In the genomic region with DNA sequence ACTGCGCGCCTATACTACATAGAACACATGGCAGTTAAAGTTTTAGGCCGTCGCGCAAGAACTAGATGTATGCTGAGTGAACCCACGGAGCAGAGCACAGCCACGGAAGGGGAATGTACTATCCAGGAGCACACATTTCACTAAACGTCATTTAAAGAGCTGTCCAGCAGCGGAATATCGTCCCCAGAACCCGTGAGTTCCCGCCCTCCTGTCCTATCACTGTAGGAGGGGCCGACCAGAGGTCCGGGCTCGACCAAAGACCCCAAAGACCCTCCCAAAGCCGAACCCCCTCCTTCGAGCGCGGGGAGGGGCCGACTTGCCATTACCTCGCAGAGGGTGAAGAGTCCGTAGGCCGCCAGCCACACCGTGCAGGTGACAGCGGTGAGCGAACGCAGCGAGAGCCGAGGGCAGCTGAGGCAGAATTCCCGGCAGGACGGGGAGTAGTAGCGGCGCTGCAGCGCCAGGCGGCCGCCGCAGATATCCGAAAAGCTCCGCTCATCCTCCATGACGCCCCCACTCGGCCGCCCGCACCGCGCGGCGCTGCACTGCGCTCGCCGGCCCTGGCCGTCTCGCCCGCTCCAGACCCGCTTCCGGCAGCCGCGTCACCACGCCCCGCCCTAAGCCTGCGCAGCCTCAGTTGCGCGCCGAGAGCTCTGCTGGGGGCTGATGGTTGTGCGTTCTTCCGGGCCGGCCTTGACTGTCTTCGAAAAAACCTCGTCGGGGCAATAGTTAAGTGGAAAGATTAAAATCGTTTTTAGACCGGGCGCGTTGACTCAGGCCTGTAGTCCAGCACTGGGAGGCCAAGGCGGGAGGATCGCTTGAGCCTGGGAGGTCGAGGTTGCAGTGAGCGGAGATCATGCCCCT, we compare ENCODE assay signal across 1 cellular context.
TF ChIP-seq lines count a peak whose summit lies in the region.

A gene with protein sequence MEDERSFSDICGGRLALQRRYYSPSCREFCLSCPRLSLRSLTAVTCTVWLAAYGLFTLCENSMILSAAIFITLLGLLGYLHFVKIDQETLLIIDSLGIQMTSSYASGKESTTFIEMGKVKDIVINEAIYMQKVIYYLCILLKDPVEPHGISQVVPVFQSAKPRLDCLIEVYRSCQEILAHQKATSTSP (minus strand): TSS at position 571 of the 864 bp plus-strand sequence. CDS start 65 bp downstream, at position 506.

TF ChIP-seq in K562, 482 proteins besides CTCF, POLR2A, EP300 and RAD21 (continued from another document and continues in another):
- TF ChIP-seq ZNF584 (CRISPR knock-in tag; IDR thresholded peaks at IDR 0.05; ENCODE audit: low read depth) (no peak), HDGF (IDR thresholded peaks at IDR 0.05) (no peak), MAZ (CRISPR knock-in tag; conservative IDR thresholded peaks at IDR 0.05 in 1 of 2, IDR thresholded peaks at IDR 0.05 in 1 of 2) (peak; percentile 73 to 80), TARDBP (IDR thresholded peaks at IDR 0.05) (no peak), OTX1 (CRISPR knock-in tag; IDR thresholded peaks at IDR 0.05) (no peak), UBTF (IDR thresholded peaks at IDR 0.05; ENCODE audit: borderline replicate concordance in 1 of 2, low read depth in 2 of 2, low read length in 2 of 2) (peak in 1 of 2 experiments; percentile 65; a peak in 1 of 4 replicates), FOXA3 (CRISPR knock-in tag; conservative IDR thresholded peaks at IDR 0.05 in 1 of 2, IDR thresholded peaks at IDR 0.05 in 1 of 2) (no peak), ZNF324 (CRISPR knock-in tag; IDR thresholded peaks at IDR 0.05) (no peak), ARID4B (CRISPR knock-in tag; IDR thresholded peaks at IDR 0.05) (no peak), SUPT5H (IDR thresholded peaks at IDR 0.05) (peak; percentile 58; the same call in 1 of the 2 replicates), ADNP (tag; IDR thresholded peaks at IDR 0.05) (no peak; the same call in 1 of the 2 replicates), SRSF3 (IDR thresholded peaks at IDR 0.05; ENCODE audit: insufficient read depth, low read length) (no peak), CREBBP (IDR thresholded peaks at IDR 0.05; ENCODE audit: low read depth, low read length) (no peak), ARID2 (IDR thresholded peaks at IDR 0.05) (no peak), ZNF143 (CRISPR knock-in tag; IDR thresholded peaks at IDR 0.05) (no peak), ZBTB34 (CRISPR knock-in tag; IDR thresholded peaks at IDR 0.05) (no peak), TCF7L2 (IDR thresholded peaks at IDR 0.05; ENCODE audit: low read depth, low read length) (no peak), PATZ1 (CRISPR knock-in tag; IDR thresholded peaks at IDR 0.05; ENCODE audit: borderline replicate concordance) (no peak), HMG20B (CRISPR knock-in tag; IDR thresholded peaks at IDR 0.05) (no peak), ZNF146 (CRISPR knock-in tag; IDR thresholded peaks at IDR 0.05; ENCODE audit: unreplicated experiment) (no peak), SOX6 (IDR thresholded peaks at IDR 0.05) (no peak), TEAD4 (IDR thresholded peaks at IDR 0.05; ENCODE audit: low read length) (no peak), TEAD4 (CRISPR knock-in tag; IDR thresholded peaks at IDR 0.05; ENCODE audit: borderline replicate concordance) (no peak), FOXM1 (IDR thresholded peaks at IDR 0.05; ENCODE audit: low read depth) (no peak), FOXM1 (CRISPR knock-in tag; IDR thresholded peaks at IDR 0.05; ENCODE audit: low read depth) (no peak), SPI1 (IDR thresholded peaks at IDR 0.05; ENCODE audit: borderline replicate concordance, low read depth, low read length) (no peak), PTBP1 (IDR thresholded peaks at IDR 0.05; ENCODE audit: low read depth, low read length) (no peak), HCFC1 (IDR thresholded peaks at IDR 0.05; ENCODE audit: low read depth, low read length) (peak; percentile 9; the same call in 1 of the 2 replicates), YBX1 (IDR thresholded peaks at IDR 0.05) (no peak), ZNF217 (CRISPR knock-in tag; IDR thresholded peaks at IDR 0.05) (no peak), CEBPG (CRISPR knock-in tag; IDR thresholded peaks at IDR 0.05) (no peak), CEBPG (tag; conservative IDR thresholded peaks at IDR 0.05 in 1 of 2, IDR thresholded peaks at IDR 0.05 in 1 of 2) (no peak)
- TF ChIP-seq, protein P1, sequence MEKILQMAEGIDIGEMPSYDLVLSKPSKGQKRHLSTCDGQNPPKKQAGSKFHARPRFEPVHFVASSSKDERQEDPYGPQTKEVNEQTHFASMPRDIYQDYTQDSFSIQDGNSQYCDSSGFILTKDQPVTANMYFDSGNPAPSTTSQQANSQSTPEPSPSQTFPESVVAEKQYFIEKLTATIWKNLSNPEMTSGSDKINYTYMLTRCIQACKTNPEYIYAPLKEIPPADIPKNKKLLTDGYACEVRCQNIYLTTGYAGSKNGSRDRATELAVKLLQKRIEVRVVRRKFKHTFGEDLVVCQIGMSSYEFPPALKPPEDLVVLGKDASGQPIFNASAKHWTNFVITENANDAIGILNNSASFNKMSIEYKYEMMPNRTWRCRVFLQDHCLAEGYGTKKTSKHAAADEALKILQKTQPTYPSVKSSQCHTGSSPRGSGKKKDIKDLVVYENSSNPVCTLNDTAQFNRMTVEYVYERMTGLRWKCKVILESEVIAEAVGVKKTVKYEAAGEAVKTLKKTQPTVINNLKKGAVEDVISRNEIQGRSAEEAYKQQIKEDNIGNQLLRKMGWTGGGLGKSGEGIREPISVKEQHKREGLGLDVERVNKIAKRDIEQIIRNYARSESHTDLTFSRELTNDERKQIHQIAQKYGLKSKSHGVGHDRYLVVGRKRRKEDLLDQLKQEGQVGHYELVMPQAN (IDR thresholded peaks at IDR 0.05; ENCODE audit: borderline replicate concordance) = peak; percentile 66
- TF ChIP-seq, protein P2, sequence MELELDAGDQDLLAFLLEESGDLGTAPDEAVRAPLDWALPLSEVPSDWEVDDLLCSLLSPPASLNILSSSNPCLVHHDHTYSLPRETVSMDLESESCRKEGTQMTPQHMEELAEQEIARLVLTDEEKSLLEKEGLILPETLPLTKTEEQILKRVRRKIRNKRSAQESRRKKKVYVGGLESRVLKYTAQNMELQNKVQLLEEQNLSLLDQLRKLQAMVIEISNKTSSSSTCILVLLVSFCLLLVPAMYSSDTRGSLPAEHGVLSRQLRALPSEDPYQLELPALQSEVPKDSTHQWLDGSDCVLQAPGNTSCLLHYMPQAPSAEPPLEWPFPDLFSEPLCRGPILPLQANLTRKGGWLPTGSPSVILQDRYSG (tag; conservative IDR thresholded peaks at IDR 0.05; ENCODE audit: low read depth) = no peak
- TF ChIP-seq, protein P3, sequence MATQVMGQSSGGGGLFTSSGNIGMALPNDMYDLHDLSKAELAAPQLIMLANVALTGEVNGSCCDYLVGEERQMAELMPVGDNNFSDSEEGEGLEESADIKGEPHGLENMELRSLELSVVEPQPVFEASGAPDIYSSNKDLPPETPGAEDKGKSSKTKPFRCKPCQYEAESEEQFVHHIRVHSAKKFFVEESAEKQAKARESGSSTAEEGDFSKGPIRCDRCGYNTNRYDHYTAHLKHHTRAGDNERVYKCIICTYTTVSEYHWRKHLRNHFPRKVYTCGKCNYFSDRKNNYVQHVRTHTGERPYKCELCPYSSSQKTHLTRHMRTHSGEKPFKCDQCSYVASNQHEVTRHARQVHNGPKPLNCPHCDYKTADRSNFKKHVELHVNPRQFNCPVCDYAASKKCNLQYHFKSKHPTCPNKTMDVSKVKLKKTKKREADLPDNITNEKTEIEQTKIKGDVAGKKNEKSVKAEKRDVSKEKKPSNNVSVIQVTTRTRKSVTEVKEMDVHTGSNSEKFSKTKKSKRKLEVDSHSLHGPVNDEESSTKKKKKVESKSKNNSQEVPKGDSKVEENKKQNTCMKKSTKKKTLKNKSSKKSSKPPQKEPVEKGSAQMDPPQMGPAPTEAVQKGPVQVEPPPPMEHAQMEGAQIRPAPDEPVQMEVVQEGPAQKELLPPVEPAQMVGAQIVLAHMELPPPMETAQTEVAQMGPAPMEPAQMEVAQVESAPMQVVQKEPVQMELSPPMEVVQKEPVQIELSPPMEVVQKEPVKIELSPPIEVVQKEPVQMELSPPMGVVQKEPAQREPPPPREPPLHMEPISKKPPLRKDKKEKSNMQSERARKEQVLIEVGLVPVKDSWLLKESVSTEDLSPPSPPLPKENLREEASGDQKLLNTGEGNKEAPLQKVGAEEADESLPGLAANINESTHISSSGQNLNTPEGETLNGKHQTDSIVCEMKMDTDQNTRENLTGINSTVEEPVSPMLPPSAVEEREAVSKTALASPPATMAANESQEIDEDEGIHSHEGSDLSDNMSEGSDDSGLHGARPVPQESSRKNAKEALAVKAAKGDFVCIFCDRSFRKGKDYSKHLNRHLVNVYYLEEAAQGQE (CRISPR knock-in tag; IDR thresholded peaks at IDR 0.05; ENCODE audit: low read depth) = peak; percentile 64
- TF ChIP-seq, protein P4, sequence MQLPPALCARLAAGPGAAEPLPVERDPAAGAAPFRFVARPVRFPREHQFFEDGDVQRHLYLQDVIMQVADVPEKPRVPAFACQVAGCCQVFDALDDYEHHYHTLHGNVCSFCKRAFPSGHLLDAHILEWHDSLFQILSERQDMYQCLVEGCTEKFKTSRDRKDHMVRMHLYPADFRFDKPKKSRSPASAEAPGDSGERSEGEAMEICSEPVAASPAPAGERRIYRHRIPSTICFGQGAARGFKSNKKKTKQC (CRISPR knock-in tag; IDR thresholded peaks at IDR 0.05) = no peak
- TF ChIP-seq, protein P5, sequence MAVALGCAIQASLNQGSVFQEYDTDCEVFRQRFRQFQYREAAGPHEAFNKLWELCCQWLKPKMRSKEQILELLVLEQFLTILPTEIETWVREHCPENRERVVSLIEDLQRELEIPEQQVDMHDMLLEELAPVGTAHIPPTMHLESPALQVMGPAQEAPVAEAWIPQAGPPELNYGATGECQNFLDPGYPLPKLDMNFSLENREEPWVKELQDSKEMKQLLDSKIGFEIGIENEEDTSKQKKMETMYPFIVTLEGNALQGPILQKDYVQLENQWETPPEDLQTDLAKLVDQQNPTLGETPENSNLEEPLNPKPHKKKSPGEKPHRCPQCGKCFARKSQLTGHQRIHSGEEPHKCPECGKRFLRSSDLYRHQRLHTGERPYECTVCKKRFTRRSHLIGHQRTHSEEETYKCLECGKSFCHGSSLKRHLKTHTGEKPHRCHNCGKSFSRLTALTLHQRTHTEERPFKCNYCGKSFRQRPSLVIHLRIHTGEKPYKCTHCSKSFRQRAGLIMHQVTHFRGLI (CRISPR knock-in tag; IDR thresholded peaks at IDR 0.05) = no peak
